ENCODE assay signal across 11 cellular contexts in genomic region chr12:89238593-89238992, GRCh38.
DNase-seq lines count a peak whose midpoint lies in the region; ATAC-seq lines count a peak whose summit lies in the region.
"Had no signal": no experiment of that assay in that cellular context is flagged by ENCODE, and none has a peak within 500 bp of the region (broad histone marks: within the 10 kb centered on the region; RNA-seq: fewer than 3 reads in every experiment).

No MANE protein-coding gene starts in this region.

- peak overlapping the region in 2 of 5 donors; percentile 8 to 13 for H3K4me3 ChIP-seq in subcutaneous abdominal adipose tissue (ENCODE audit: low read depth in 1 of 5, low read length in 5 of 5)
- H3K4me3 ChIP-seq: SK-N-MC had no signal

- H3K36me3 ChIP-seq in subcutaneous abdominal adipose tissue (ENCODE audit: control insufficient read depth in 5 of 5, insufficient read depth in 5 of 5, low read length in 5 of 5): no peaks in the 10 kb centered on the region

- no peaks in the 10 kb centered on the region for H3K27me3 ChIP-seq in subcutaneous abdominal adipose tissue (ENCODE audit: control insufficient read depth in 5 of 5, insufficient read depth in 4 of 5, low read length in 5 of 5)

- H3K9ac ChIP-seq in subcutaneous abdominal adipose tissue (ENCODE audit: low read length in 5 of 5): peak overlapping the region in 1 of 5 donors; percentile 34

- DNase-seq in NCI-H2029 treated with DMSO at 0.1 percent for 48 hours (lab: John Stamatoyannopoulos, UW) (peak; percentile 39), NCI-H2029 (lab: John Stamatoyannopoulos, UW) (no peak), lung microvascular endothelial cell (ENCODE audit: low read depth in 2 of 2) (peak; percentile 94 to 97), superior temporal gyrus (ENCODE audit: extremely low spot score) (no peak), HCEC 1CT (no peak)
- DNase-seq: activated CD4-positive, alpha-beta memory T cell treated with anti-CD3 and anti-CD28 coated beads for 36 hours had no signal

- ATAC-seq in esophagus mucosa: peak; percentile 41
- ATAC-seq in HG03139 (IDR thresholded peaks at IDR 0.05; ENCODE audit: unreplicated experiment): no peak

- H3K4me1 ChIP-seq in subcutaneous abdominal adipose tissue (ENCODE audit: control insufficient read depth in 5 of 5, insufficient read depth in 5 of 5, low read length in 5 of 5): peaks cover 3 to 32% (median 19%) of the 10 kb centered on the region in 5 donors

- no peaks in the 10 kb centered on the region for H3K9me3 ChIP-seq in subcutaneous abdominal adipose tissue (ENCODE audit: control insufficient read depth in 5 of 5, low read length in 5 of 5)

- peak overlapping the region; percentile 86 for H3K27ac ChIP-seq in subcutaneous abdominal adipose tissue (ENCODE audit: low read depth, low read length)
- H3K27ac ChIP-seq: 22Rv1, SK-N-MC had no signal

Comparison
In these comparisons a context has a peak if more than half of its experiments do, and no peak if none do; other contexts are left out.
1. DNase-seq: peak in NCI-H2029 treated with DMSO at 0.1 percent for 48 hours (single experiment) and lung microvascular endothelial cell (2 of 2); none in NCI-H2029 (single experiment), superior temporal gyrus (single experiment) and HCEC 1CT (single experiment).